ENCODE assay signal across 9 cellular contexts in the genomic region with DNA sequence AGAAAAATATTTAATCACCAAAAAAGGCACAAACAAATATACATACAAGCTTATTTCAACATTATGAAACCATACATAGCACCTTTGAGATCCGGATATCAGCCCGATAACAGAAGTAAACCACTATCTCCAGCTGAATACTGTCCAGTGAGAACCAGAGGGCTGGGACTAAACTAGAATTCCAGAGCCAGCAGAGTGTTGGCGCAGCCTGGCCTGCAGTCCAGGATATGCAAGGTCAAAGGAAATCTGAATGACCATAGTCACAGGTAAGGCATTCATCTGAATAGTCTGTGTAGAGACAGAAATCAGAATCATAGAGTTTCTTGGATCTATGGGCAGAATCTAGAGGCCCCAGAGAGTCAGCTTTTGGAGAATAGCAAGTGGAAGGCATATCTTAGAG. TPM values are rescaled to one million over a fixed set of nuclear protein-coding genes. Genes with fewer than 3 reads are reported as not detected.
"Had no signal": no experiment of that assay in that cellular context is flagged by ENCODE, and none has a peak within 500 bp of the region (broad histone marks: within the 10 kb centered on the region; RNA-seq: fewer than 3 reads in every experiment).

No MANE protein-coding gene starts in this region.

- H3K4me3 Mint-ChIP-seq: H9 had no signal

- H3K9me3 Mint-ChIP-seq: H9 had no signal

- H3K9ac ChIP-seq: GM23248 had no signal

- H2AFZ ChIP-seq: GM23248 had no signal

- H3K27ac ChIP-seq: GM23248 had no signal

- H3K4me3 ChIP-seq: GM23248, K562 had no signal

- FAIRE-seq: H1, HTR-8/SVneo, K562 had no signal

- DNase-seq: GM23248, H9, HCEC 1CT, IMR-90, KG1 had no signal

- ATAC-seq: K562 had no signal

- H3K4me1 Mint-ChIP-seq: H9 had no signal

RNA-seq across cellular contexts. Expression of gene TP63, which starts 32.7 kb away (rescaled TPM):
- total RNA-seq: GM23248, H1, H9, HT-29, IMR-90 had no signal
